Comparison of ENCODE assay signal across 9 cellular contexts in the genomic region with DNA sequence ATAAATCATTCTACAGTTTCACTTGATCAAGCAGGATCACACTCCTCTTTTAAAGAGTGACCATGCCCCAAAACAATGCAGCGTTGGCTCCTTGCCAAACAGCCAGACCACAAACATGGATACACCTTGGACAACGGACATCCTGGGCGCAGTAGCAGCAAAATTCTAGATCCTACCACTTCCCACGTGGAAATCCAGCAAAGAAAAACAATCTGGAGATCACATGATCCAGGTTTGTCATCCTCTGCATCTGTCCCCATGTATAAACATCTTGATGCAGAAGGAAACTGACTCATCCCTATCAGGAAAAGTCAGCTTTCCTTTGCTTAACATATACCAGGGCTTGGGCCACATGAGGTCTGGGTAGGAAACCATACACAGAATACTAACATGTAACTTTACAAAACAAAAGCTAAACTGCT. TPM values are rescaled to one million over a fixed set of nuclear protein-coding genes. Genes with fewer than 3 reads are reported as not detected.
A peak's percentile ranks its signal among the peaks of the same experiment; 100 is the strongest.
DNase-seq lines count a peak whose midpoint lies in the region; FAIRE-seq and TF ChIP-seq lines count a peak whose summit lies in the region.
"Had no signal": no experiment of that assay in that cellular context is flagged by ENCODE, and none has a peak within 500 bp of the region (broad histone marks: within the 10 kb centered on the region; RNA-seq: fewer than 3 reads in every experiment).

No MANE protein-coding gene starts in this region.

- no peaks in the 10 kb centered on the region for H3K4me1 ChIP-seq in urinary bladder (ENCODE audit: insufficient read depth)

- H3K4me3 ChIP-seq in urinary bladder (ENCODE audit: low read depth, low read length) = no peak overlapping the region

- peak overlapping the region; percentile 85 for H3K27ac ChIP-seq in urinary bladder (ENCODE audit: low read depth)

- no peak for FAIRE-seq in GM12892 (lab: Jason Lieb, UNC)

- no peaks in the 10 kb centered on the region for H3K36me3 ChIP-seq in urinary bladder (ENCODE audit: insufficient read depth)

- no peak for TF ChIP-seq POLR2A in GM12892 (IDR thresholded peaks at IDR 0.05; ENCODE audit: low read depth, low read length)

- DNase-seq in LHCN-M2 (ENCODE audit: low read depth) = peak; percentile 97
- DNase-seq in astrocyte of the hippocampus (ENCODE audit: low read depth, low spot score) = peak; percentile 86
- peak; percentile 93 for DNase-seq in iris pigment epithelial cell (ENCODE audit: low read depth)
- no peak for DNase-seq in NCI-H1436 (lab: John Stamatoyannopoulos, UW)
- no peak for DNase-seq in stimulated activated CD4-positive, alpha-beta T cell treated with anti-CD3 and anti-CD28 coated beads, Interleukin-4, amount 100 ng/mL, for 4 hours
- DNase-seq in GM12892 (ENCODE audit: insufficient read length) = no peak
- DNase-seq: activated CD8-positive, alpha-beta memory T cell treated with anti-CD3 and anti-CD28 coated beads, Interleukin-2, amount 10 ng/mL, durations not matched to agents 7 days and 5 days; NCI-H446 treated with DMSO at 0.1 percent for 48 hours had no signal

- 52% methylated on average over 4 of the region's 4 CpGs for WGBS in urinary bladder

RNA-seq across cellular contexts. Expression of gene ZNF521, which starts 53.1 kb away (rescaled TPM):
- total RNA-seq in LHCN-M2 (2014; rRNA removed) = 10.6 and 19.7 TPM in 2 replicates
- 5.3 TPM for polyA plus RNA-seq in LHCN-M2 (2012)
- 58.3 TPM for total RNA-seq in urinary bladder
- polyA plus RNA-seq in urinary bladder = 13.1 TPM
- polyA plus RNA-seq in GM12892 (2012; ENCODE audit: missing spikeins) = not detected
- total RNA-seq: activated CD8-positive, alpha-beta memory T cell treated with anti-CD3 and anti-CD28 coated beads, Interleukin-2, amount 10 ng/mL, durations not matched to agents 7 days and 5 days had no signal

Comparison
In these comparisons a context has a peak if more than half of its experiments do, and no peak if none do; other contexts are left out.
1. DNase-seq: peak in LHCN-M2 (single experiment), astrocyte of the hippocampus (single experiment) and iris pigment epithelial cell (single experiment); none in NCI-H1436 (single experiment), stimulated activated CD4-positive, alpha-beta T cell treated with anti-CD3 and anti-CD28 coated beads, Interleukin-4, amount 100 ng/mL, for 4 hours (0 of 2) and GM12892 (single experiment).